2 cellular contexts compared by ENCODE assay signal in the genomic region with DNA sequence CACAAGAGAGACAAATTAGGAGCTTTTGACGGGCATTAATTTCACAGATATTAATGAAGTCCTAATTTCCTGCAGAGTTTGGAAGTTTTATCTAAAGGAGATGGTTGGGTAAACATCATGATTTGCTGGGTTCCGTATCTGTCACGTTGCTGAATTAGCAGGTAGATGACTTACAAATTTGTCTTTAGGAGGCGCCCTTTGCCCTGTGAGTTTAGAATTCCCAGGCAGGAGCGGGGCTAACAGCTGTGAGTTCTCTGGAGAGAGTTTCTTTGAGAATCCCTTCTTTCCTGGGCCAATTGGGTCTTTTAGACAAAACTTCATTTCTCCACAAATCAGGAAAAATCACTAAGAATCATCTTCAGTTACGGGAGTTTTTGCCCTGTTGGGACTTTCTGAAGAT.
A peak's percentile ranks its signal among the peaks of the same experiment; 100 is the strongest.
TF ChIP-seq lines count a peak whose summit lies in the region.

No MANE protein-coding gene starts in this region.

TF ChIP-seq in A549, 52 proteins besides CTCF, POLR2A, EP300 and RAD21 (continued from another document):
- TF ChIP-seq PBX3 (IDR thresholded peaks at IDR 0.05) (no peak), RNF2 (IDR thresholded peaks at IDR 0.05; ENCODE audit: borderline replicate concordance, low read depth) (no peak), NR3C1 (IDR thresholded peaks at IDR 0.05) (no peak)

TF ChIP-seq in K562, 482 proteins besides CTCF, POLR2A, EP300 and RAD21 (continued from another document):
- TF ChIP-seq, protein P1, sequence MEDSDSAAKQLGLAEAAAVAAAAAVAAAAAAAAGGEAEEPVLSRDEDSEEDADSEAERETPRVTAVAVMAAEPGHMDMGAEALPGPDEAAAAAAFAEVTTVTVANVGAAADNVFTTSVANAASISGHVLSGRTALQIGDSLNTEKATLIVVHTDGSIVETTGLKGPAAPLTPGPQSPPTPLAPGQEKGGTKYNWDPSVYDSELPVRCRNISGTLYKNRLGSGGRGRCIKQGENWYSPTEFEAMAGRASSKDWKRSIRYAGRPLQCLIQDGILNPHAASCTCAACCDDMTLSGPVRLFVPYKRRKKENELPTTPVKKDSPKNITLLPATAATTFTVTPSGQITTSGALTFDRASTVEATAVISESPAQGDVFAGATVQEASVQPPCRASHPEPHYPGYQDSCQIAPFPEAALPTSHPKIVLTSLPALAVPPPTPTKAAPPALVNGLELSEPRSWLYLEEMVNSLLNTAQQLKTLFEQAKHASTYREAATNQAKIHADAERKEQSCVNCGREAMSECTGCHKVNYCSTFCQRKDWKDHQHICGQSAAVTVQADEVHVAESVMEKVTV (CRISPR knock-in tag; IDR thresholded peaks at IDR 0.05) = peak; percentile 38; the same call in 1 of the 2 replicates
- TF ChIP-seq MAFF (IDR thresholded peaks at IDR 0.05; ENCODE audit: low read length) = peak; percentile 11; the same call in 1 of the 2 replicates
- no peak for TF ChIP-seq PRMT5 (CRISPR knock-in tag; IDR thresholded peaks at IDR 0.05)
- TF ChIP-seq KDM1A (IDR thresholded peaks at IDR 0.05) = no peak
- peak; percentile 28; the same call in 1 of the 2 replicates for TF ChIP-seq MAFK (IDR thresholded peaks at IDR 0.05; ENCODE audit: low read length)
- no peak for TF ChIP-seq HINFP (tag; conservative IDR thresholded peaks at IDR 0.05; ENCODE audit: low read depth)
- TF ChIP-seq MAFG (tag; conservative IDR thresholded peaks at IDR 0.05) = 0 out of 2 replicates have a peak, but pooled peaks have one; percentile 25
- TF ChIP-seq ZNF282 (CRISPR knock-in tag; IDR thresholded peaks at IDR 0.05) = no peak
- TF ChIP-seq, protein P2, sequence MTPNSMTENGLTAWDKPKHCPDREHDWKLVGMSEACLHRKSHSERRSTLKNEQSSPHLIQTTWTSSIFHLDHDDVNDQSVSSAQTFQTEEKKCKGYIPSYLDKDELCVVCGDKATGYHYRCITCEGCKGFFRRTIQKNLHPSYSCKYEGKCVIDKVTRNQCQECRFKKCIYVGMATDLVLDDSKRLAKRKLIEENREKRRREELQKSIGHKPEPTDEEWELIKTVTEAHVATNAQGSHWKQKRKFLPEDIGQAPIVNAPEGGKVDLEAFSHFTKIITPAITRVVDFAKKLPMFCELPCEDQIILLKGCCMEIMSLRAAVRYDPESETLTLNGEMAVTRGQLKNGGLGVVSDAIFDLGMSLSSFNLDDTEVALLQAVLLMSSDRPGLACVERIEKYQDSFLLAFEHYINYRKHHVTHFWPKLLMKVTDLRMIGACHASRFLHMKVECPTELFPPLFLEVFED (CRISPR knock-in tag; conservative IDR thresholded peaks at IDR 0.05) = no peak
- no peak for TF ChIP-seq POLR3A (IDR thresholded peaks at IDR 0.05; ENCODE audit: borderline replicate concordance, extremely low read depth, insufficient read depth, insufficient read length)
